1 cellular context compared by ENCODE assay signal in the genomic region with DNA sequence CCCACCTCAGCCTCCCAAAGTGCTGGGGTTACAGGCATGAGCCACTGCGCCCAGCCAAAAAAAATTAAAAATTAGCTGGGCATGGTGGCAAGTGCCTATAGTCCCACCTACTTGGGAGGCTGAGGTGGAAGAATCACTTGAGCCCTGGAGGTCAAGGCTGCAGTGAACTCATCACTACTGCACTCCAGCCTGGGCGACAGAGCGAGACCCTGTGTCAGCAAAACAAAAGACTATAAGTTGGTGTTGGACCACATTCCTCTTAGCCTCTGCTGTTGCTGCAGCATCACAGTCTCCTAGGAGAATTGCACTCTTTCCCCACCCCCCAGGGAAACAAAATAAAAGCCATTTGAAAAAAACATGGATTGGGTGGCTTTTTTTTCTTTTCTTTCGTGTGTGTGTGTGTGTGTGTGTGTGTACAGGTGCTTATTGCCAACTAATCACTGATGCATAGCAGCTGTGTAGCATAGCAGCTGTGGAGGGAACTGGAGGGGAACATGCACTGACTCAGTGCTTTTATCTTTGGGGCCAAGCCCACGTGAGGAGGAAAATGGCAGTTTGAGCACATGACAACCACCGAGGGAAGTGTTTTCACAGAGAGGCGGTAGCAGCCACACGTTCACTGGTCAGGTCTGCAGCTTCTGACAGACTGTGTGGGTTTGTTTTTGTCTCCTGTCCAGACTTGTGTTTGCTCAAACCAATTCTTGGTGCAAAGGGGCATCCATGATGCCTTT.
A peak's percentile ranks its signal among the peaks of the same experiment; 100 is the strongest.
TF ChIP-seq lines count a peak whose summit lies in the region.

No MANE protein-coding gene starts in this region.

TF ChIP-seq in IMR-90, 13 proteins besides CTCF, POLR2A, EP300 and RAD21:
- TF ChIP-seq ELK1 (IDR thresholded peaks at IDR 0.05; ENCODE audit: borderline replicate concordance, low read depth, low read length) = no peak
- TF ChIP-seq, protein P1, sequence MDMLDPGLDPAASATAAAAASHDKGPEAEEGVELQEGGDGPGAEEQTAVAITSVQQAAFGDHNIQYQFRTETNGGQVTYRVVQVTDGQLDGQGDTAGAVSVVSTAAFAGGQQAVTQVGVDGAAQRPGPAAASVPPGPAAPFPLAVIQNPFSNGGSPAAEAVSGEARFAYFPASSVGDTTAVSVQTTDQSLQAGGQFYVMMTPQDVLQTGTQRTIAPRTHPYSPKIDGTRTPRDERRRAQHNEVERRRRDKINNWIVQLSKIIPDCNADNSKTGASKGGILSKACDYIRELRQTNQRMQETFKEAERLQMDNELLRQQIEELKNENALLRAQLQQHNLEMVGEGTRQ (IDR thresholded peaks at IDR 0.05; ENCODE audit: low read depth, low read length) = peak; percentile 23; the same call in 1 of the 2 replicates
